Comparison of ENCODE assay signal across 8 cellular contexts in genomic region chr10:71302874-71303568, GRCh38. TPM values are rescaled to one million over a fixed set of nuclear protein-coding genes. Genes with fewer than 3 reads are reported as not detected.
DNase-seq lines count a peak whose midpoint lies in the region; ATAC-seq, FAIRE-seq and TF ChIP-seq lines count a peak whose summit lies in the region.

No MANE protein-coding gene starts in this region.

- H3K4me3 Mint-ChIP-seq in naive thymus-derived CD8-positive, alpha-beta T cell, result no peak overlapping the region

- peak; percentile 60 to 73 for ATAC-seq in naive thymus-derived CD8-positive, alpha-beta T cell
- ATAC-seq in GM18520 (IDR thresholded peaks at IDR 0.05; ENCODE audit: unreplicated experiment), result no peak

- no peaks in the 10 kb centered on the region for H4K20me1 ChIP-seq in KMS-11 (ENCODE audit: insufficient read depth)

- H3K4me2 ChIP-seq in KMS-11, result no peak overlapping the region

- H3K79me2 ChIP-seq in KMS-11 (ENCODE audit: insufficient read depth, low read depth), result no peaks in the 10 kb centered on the region

- POLR2A ChIA-PET in naive thymus-derived CD8-positive, alpha-beta T cell (lab: Charles Lee), result no interaction called here

- DNase-seq in DMS79 treated with DMSO at 0.1 percent for 48 hours (lab: John Stamatoyannopoulos, UW) (peak; percentile 6), RCC 7860 (ENCODE audit: low spot score) (peak; percentile 29), NCI-H524 treated with DMSO at 0.1 percent for 48 hours (lab: John Stamatoyannopoulos, UW) (no peak), activated gamma-delta T cell (lab: John Stamatoyannopoulos, UW) (no peak)
- peak in 3 of 10 donors; percentile 32 to 39 (median 37) for DNase-seq in naive thymus-derived CD8-positive, alpha-beta T cell

- H3K4me1 Mint-ChIP-seq in naive thymus-derived CD8-positive, alpha-beta T cell, result peaks cover 2 to 9% (median 6%) of the 10 kb centered on the region in 4 donors

- H3K4me3 ChIP-seq in KMS-11 (IDR thresholded peaks at IDR 0.05; ENCODE audit: insufficient read depth, low read depth, low read length), result no peak overlapping the region

- no peaks in the 10 kb centered on the region for H3K4me1 ChIP-seq in KMS-11 (ENCODE audit: low read depth, poor library complexity, severe bottlenecking)

- H3K36me3 Mint-ChIP-seq in naive thymus-derived CD8-positive, alpha-beta T cell, result no peaks in the 10 kb centered on the region

- no peak overlapping the region for H3K27ac ChIP-seq in KMS-11

- no peak for FAIRE-seq in RCC 7860 (lab: Jason Lieb, UNC)
- FAIRE-seq in endometrium (lab: Jason Lieb, UNC), result peak; percentile 4

- H3K9me3 Mint-ChIP-seq in naive thymus-derived CD8-positive, alpha-beta T cell, result no peaks in the 10 kb centered on the region

- no peak overlapping the region for H2AFZ ChIP-seq in KMS-11 (ENCODE audit: low read depth)

- H3K36me3 ChIP-seq in KMS-11 (ENCODE audit: insufficient read depth), result no peaks in the 10 kb centered on the region

- peaks cover 0 to 21% (median 7%) of the 10 kb centered on the region in 5 donors for H3K27me3 Mint-ChIP-seq in naive thymus-derived CD8-positive, alpha-beta T cell

- H3K27me3 ChIP-seq in KMS-11 (ENCODE audit: insufficient read depth, low read depth), result peaks cover 38% of the 10 kb centered on the region; the same call in 1 of the 2 replicates

- TF ChIP-seq CTCF in KMS-11 (conservative IDR thresholded peaks at IDR 0.05; ENCODE audit: low read depth, low read length), result peak; percentile 67

- H3K27ac Mint-ChIP-seq in naive thymus-derived CD8-positive, alpha-beta T cell, result no peak overlapping the region

- no peak overlapping the region for H3K9ac ChIP-seq in KMS-11

RNA-seq across cellular contexts. Expression of gene SLC29A3, which starts 16.0 kb away (rescaled TPM):
- total RNA-seq in naive thymus-derived CD8-positive, alpha-beta T cell, result 10 to 100 TPM in 1 of 2 experiments, 1 to 10 TPM in 1; 8.6 to 10.4 TPM
- polyA plus RNA-seq in naive thymus-derived CD8-positive, alpha-beta T cell, result 1 to 10 TPM; 3.7 to 8.2 (median 4.6) TPM

Comparison
In these comparisons a context has a peak if more than half of its experiments do, and no peak if none do; other contexts are left out.
1. DNase-seq: peak in DMS79 treated with DMSO at 0.1 percent for 48 hours (single experiment) and RCC 7860 (single experiment); none in NCI-H524 treated with DMSO at 0.1 percent for 48 hours (single experiment) and activated gamma-delta T cell (single experiment).